In genomic region chr11:77086521-77087472, GRCh38 we compare ENCODE assay signal across 14 cellular contexts. TPM values are rescaled to one million over a fixed set of nuclear protein-coding genes. Genes with fewer than 3 reads are reported as not detected.
DNase-seq lines count a peak whose midpoint lies in the region; ATAC-seq and TF ChIP-seq lines count a peak whose summit lies in the region.
"Had no signal": no experiment of that assay in that cellular context is flagged by ENCODE, and none has a peak within 500 bp of the region (broad histone marks: within the 10 kb centered on the region; RNA-seq: fewer than 3 reads in every experiment).

No MANE protein-coding gene starts in this region.

- peaks cover 4 to 10% of the 10 kb centered on the region in 2 donors for H3K4me1 Mint-ChIP-seq in natural killer cell treated with Interleukin-12 subunit alpha and Interleukin-12 subunit beta and Interleukin-15 and Interleukin-18, amount 100 ng/mL, for 72 hours (ENCODE audit: low read depth in 2 of 2)
- H3K4me1 Mint-ChIP-seq in natural killer cell (peaks cover 16 to 29% of the 10 kb centered on the region in 2 donors), glutamatergic neuron (ENCODE audit: low read depth, unreplicated experiment) (peaks cover 3% of the 10 kb centered on the region), neural crest cell (peaks cover 31% of the 10 kb centered on the region)
- peaks cover 7% of the 10 kb centered on the region for H3K4me1 Mint-ChIP-seq in stimulated activated memory B cell treated with anti-CD40 and anti-IgM and Interleukin-4, amounts not matched to agents 10 μg/mL and 1 μg/mL and 100 μg/mL, for 72 hours

- no peaks in the 10 kb centered on the region for H3K27me3 Mint-ChIP-seq in natural killer cell treated with Interleukin-12 subunit alpha and Interleukin-12 subunit beta and Interleukin-15 and Interleukin-18, amount 100 ng/mL, for 72 hours
- H3K27me3 Mint-ChIP-seq in natural killer cell (ENCODE audit: low read depth in 2 of 2) (no peaks in the 10 kb centered on the region), glutamatergic neuron (ENCODE audit: unreplicated experiment) (no peaks in the 10 kb centered on the region), neural crest cell (ENCODE audit: low read depth) (no peaks in the 10 kb centered on the region)
- no peaks in the 10 kb centered on the region for H3K27me3 Mint-ChIP-seq in stimulated activated memory B cell treated with anti-CD40 and anti-IgM and Interleukin-4, amounts not matched to agents 10 μg/mL and 1 μg/mL and 100 μg/mL, for 72 hours
- H3K27me3 Mint-ChIP-seq: naive thymus-derived CD4-positive, alpha-beta T cell had no signal

- peak; percentile 58 for DNase-seq in natural killer cell treated with Interleukin-12 subunit alpha and Interleukin-12 subunit beta and Interleukin-15 and Interleukin-18, amount 100 ng/mL, for 72 hours (ENCODE audit: low spot score)
- DNase-seq in natural killer cell (no peak), glutamatergic neuron (peak; percentile 10), neural crest cell (ENCODE audit: low read depth, low spot score) (no peak), GOT3 (lab: John Stamatoyannopoulos, UW) (no peak)
- DNase-seq: foreskin fibroblast; naive thymus-derived CD4-positive, alpha-beta T cell; NCI-H2029 treated with DMSO at 0.1 percent for 48 hours; SHP77 had no signal

- no peak for ATAC-seq in natural killer cell treated with Interleukin-12 subunit alpha and Interleukin-12 subunit beta and Interleukin-15 and Interleukin-18, amount 100 ng/mL, for 72 hours
- ATAC-seq in natural killer cell = no peak
- ATAC-seq in stimulated activated memory B cell treated with anti-CD40 and anti-IgM and Interleukin-4, amounts not matched to agents 10 μg/mL and 1 μg/mL and 100 μg/mL, for 72 hours = no peak
- no peak for ATAC-seq in GM19324 (IDR thresholded peaks at IDR 0.05; ENCODE audit: low FRiP score, unreplicated experiment)
- no peak for ATAC-seq in HG02973 (IDR thresholded peaks at IDR 0.05; ENCODE audit: unreplicated experiment)
- ATAC-seq: naive thymus-derived CD4-positive, alpha-beta T cell had no signal

- H3K9me3 Mint-ChIP-seq in natural killer cell treated with Interleukin-12 subunit alpha and Interleukin-12 subunit beta and Interleukin-15 and Interleukin-18, amount 100 ng/mL, for 72 hours = no peaks in the 10 kb centered on the region
- no peaks in the 10 kb centered on the region for H3K9me3 Mint-ChIP-seq in natural killer cell
- peaks cover 5% of the 10 kb centered on the region for H3K9me3 Mint-ChIP-seq in glutamatergic neuron (ENCODE audit: unreplicated experiment)
- no peaks in the 10 kb centered on the region for H3K9me3 Mint-ChIP-seq in neural crest cell
- no peaks in the 10 kb centered on the region for H3K9me3 Mint-ChIP-seq in stimulated activated memory B cell treated with anti-CD40 and anti-IgM and Interleukin-4, amounts not matched to agents 10 μg/mL and 1 μg/mL and 100 μg/mL, for 72 hours
- H3K9me3 Mint-ChIP-seq: naive thymus-derived CD4-positive, alpha-beta T cell had no signal

- H3K36me3 Mint-ChIP-seq in natural killer cell treated with Interleukin-12 subunit alpha and Interleukin-12 subunit beta and Interleukin-15 and Interleukin-18, amount 100 ng/mL, for 72 hours = no peaks in the 10 kb centered on the region
- no peaks in the 10 kb centered on the region for H3K36me3 Mint-ChIP-seq in natural killer cell
- H3K36me3 Mint-ChIP-seq in glutamatergic neuron (ENCODE audit: unreplicated experiment) = peaks cover 4% of the 10 kb centered on the region
- H3K36me3 Mint-ChIP-seq in neural crest cell (ENCODE audit: low read depth) = no peaks in the 10 kb centered on the region
- no peaks in the 10 kb centered on the region for H3K36me3 Mint-ChIP-seq in stimulated activated memory B cell treated with anti-CD40 and anti-IgM and Interleukin-4, amounts not matched to agents 10 μg/mL and 1 μg/mL and 100 μg/mL, for 72 hours

- no peak overlapping the region for H3K27ac Mint-ChIP-seq in natural killer cell treated with Interleukin-12 subunit alpha and Interleukin-12 subunit beta and Interleukin-15 and Interleukin-18, amount 100 ng/mL, for 72 hours
- H3K27ac Mint-ChIP-seq in natural killer cell (no peak overlapping the region), glutamatergic neuron (ENCODE audit: unreplicated experiment) (no peak overlapping the region), neural crest cell (ENCODE audit: unreplicated experiment) (peak overlapping the region; percentile 95)
- H3K27ac Mint-ChIP-seq in stimulated activated memory B cell treated with anti-CD40 and anti-IgM and Interleukin-4, amounts not matched to agents 10 μg/mL and 1 μg/mL and 100 μg/mL, for 72 hours = no peak overlapping the region
- H3K27ac Mint-ChIP-seq: naive thymus-derived CD4-positive, alpha-beta T cell had no signal

- H3K4me3 Mint-ChIP-seq in natural killer cell treated with Interleukin-12 subunit alpha and Interleukin-12 subunit beta and Interleukin-15 and Interleukin-18, amount 100 ng/mL, for 72 hours = no peak overlapping the region
- no peak overlapping the region for H3K4me3 Mint-ChIP-seq in natural killer cell
- no peak overlapping the region for H3K4me3 Mint-ChIP-seq in glutamatergic neuron (ENCODE audit: unreplicated experiment)
- no peak overlapping the region for H3K4me3 Mint-ChIP-seq in neural crest cell
- H3K4me3 Mint-ChIP-seq in stimulated activated memory B cell treated with anti-CD40 and anti-IgM and Interleukin-4, amounts not matched to agents 10 μg/mL and 1 μg/mL and 100 μg/mL, for 72 hours = no peak overlapping the region
- H3K4me3 Mint-ChIP-seq: naive thymus-derived CD4-positive, alpha-beta T cell had no signal

- TF ChIP-seq CTCF in natural killer cell (IDR thresholded peaks at IDR 0.05) = no peak
- TF ChIP-seq CTCF in glutamatergic neuron (IDR thresholded peaks at IDR 0.05; ENCODE audit: partially characterized antibody, unreplicated experiment) = no peak
- no peak for TF ChIP-seq CTCF in neural crest cell (conservative IDR thresholded peaks at IDR 0.05)

- intact Hi-C loops in natural killer cell (cut with micrococcal nuclease) = no loop called here

RNA-seq across cellular contexts. Expression of gene OMP, which starts 15.8 kb away (rescaled TPM):
- not detected for total RNA-seq in natural killer cell treated with Interleukin-12 subunit alpha and Interleukin-12 subunit beta and Interleukin-15 and Interleukin-18, amount 100 ng/mL, for 72 hours
- 1 to 10 TPM in 1 of 3 donors, under 1 TPM in 2; 0.82 to 1.4 (median 0.85) TPM for total RNA-seq in natural killer cell
- not detected for total RNA-seq in glutamatergic neuron (ENCODE audit: unreplicated experiment)
- 1.4 TPM in 1 of 2 replicates, not detected in the other for total RNA-seq in neural crest cell
- total RNA-seq: dermis microvascular lymphatic vessel endothelial cell, MCF 10A had no signal

RNA-seq across cellular contexts. Expression of gene CAPN5, which starts 20.0 kb away (rescaled TPM):
- total RNA-seq in natural killer cell treated with Interleukin-12 subunit alpha and Interleukin-12 subunit beta and Interleukin-15 and Interleukin-18, amount 100 ng/mL, for 72 hours = 1 to 10 TPM; 2.5 to 2.7 TPM
- total RNA-seq in natural killer cell (10 to 100 TPM; 32.3 to 34.5 (median 34.3) TPM), glutamatergic neuron (ENCODE audit: unreplicated experiment) (45.0 TPM), neural crest cell (25.8 and 26.2 TPM in 2 replicates)

RNA-seq across cellular contexts. Expression of gene MYO7A, which starts 41.2 kb away (rescaled TPM):
- total RNA-seq in natural killer cell treated with Interleukin-12 subunit alpha and Interleukin-12 subunit beta and Interleukin-15 and Interleukin-18, amount 100 ng/mL, for 72 hours = under 1 TPM in 1 of 2 donors, not detected in 1; 0.05 TPM
- total RNA-seq in natural killer cell (1 to 10 TPM in 1 of 3 donors, under 1 TPM in 2; 0.20 to 1.1 (median 0.68) TPM), glutamatergic neuron (ENCODE audit: unreplicated experiment) (11.6 TPM), neural crest cell (2.1 and 2.5 TPM in 2 replicates)

RNA-seq across cellular contexts. Expression of gene B3GNT6, which starts 52.6 kb away (rescaled TPM):
- not detected for total RNA-seq in natural killer cell treated with Interleukin-12 subunit alpha and Interleukin-12 subunit beta and Interleukin-15 and Interleukin-18, amount 100 ng/mL, for 72 hours
- not detected for total RNA-seq in natural killer cell
- not detected for total RNA-seq in glutamatergic neuron (ENCODE audit: unreplicated experiment)
- total RNA-seq in neural crest cell = not detected in 2 replicates
- total RNA-seq: dermis microvascular lymphatic vessel endothelial cell; MCF 10A; naive thymus-derived CD4-positive, alpha-beta T cell had no signal

Comparison
In these comparisons a context has a peak if more than half of its experiments do, and no peak if none do; other contexts are left out.
1. DNase-seq: peak in natural killer cell treated with Interleukin-12 subunit alpha and Interleukin-12 subunit beta and Interleukin-15 and Interleukin-18, amount 100 ng/mL, for 72 hours (single experiment) and glutamatergic neuron (single experiment); none in natural killer cell (single experiment), neural crest cell (single experiment) and GOT3 (single experiment).